8 cellular contexts compared by ENCODE assay signal in the genomic region with DNA sequence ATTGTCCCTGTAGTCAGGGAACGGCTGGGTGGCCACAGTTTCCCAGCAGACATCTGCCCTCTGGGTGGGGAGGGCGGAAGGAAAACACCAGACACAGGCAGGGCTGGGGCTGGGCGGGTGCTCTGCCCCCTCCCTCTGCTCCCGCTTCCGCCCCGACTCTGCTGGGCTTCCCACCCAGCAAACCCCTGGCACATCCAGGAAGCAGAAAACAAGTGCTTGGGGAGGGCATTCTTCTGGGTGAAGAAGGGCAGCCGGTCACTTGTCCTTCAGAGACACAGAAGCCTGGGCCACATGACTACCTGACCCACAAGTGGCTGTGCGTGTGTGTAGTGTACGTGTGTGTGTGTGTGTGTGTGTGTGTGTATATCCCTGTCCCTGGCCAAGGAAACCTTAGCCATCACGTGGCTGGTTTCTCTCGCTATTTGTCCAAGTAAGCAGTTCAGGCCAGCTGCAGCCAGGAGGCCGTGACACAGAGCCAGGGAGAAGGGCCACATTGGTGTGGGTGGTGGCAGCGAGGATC.
DNase-seq lines count a peak whose midpoint lies in the region; ATAC-seq and TF ChIP-seq lines count a peak whose summit lies in the region.

No MANE protein-coding gene starts in this region.

- peaks cover 35% of the 10 kb centered on the region for H3K4me1 Mint-ChIP-seq in activated CD8-positive, alpha-beta memory T cell treated with anti-CD3 and anti-CD28 coated beads, Interleukin-2, amount 10 ng/mL, durations not matched to agents 7 days and 5 days
- peaks cover 49 to 90% (median 73%) of the 10 kb centered on the region in 7 donors for H3K4me1 Mint-ChIP-seq in naive thymus-derived CD4-positive, alpha-beta T cell

- no peaks in the 10 kb centered on the region for H3K27me3 Mint-ChIP-seq in activated CD8-positive, alpha-beta memory T cell treated with anti-CD3 and anti-CD28 coated beads, Interleukin-2, amount 10 ng/mL, durations not matched to agents 7 days and 5 days
- no peaks in the 10 kb centered on the region for H3K27me3 Mint-ChIP-seq in naive thymus-derived CD4-positive, alpha-beta T cell

- TF ChIP-seq CTCF in upper lobe of right lung (IDR thresholded peaks at IDR 0.05) = peak; percentile 22

- no peaks in the 10 kb centered on the region for H3K9me3 ChIP-seq in effector memory CD4-positive, alpha-beta T cell (ENCODE audit: control insufficient read depth, low read length)
- H3K9me3 ChIP-seq in naive thymus-derived CD4-positive, alpha-beta T cell (ENCODE audit: control insufficient read depth in 2 of 3, low read length in 3 of 3) = no peaks in the 10 kb centered on the region
- H3K9me3 ChIP-seq in upper lobe of right lung = no peaks in the 10 kb centered on the region

- H3K27me3 ChIP-seq in effector memory CD4-positive, alpha-beta T cell (replicated peaks; ENCODE audit: control insufficient read depth, insufficient read depth, low read length, poor library complexity, severe bottlenecking) = no peaks in the 10 kb centered on the region
- no peaks in the 10 kb centered on the region for H3K27me3 ChIP-seq in naive thymus-derived CD4-positive, alpha-beta T cell (ENCODE audit: control insufficient read depth in 2 of 2, insufficient read depth in 2 of 2, low read length in 2 of 2)
- H3K27me3 ChIP-seq in upper lobe of right lung = no peaks in the 10 kb centered on the region

- ATAC-seq in activated CD8-positive, alpha-beta memory T cell treated with anti-CD3 and anti-CD28 coated beads, Interleukin-2, amount 10 ng/mL, durations not matched to agents 7 days and 5 days = no peak
- ATAC-seq in naive thymus-derived CD4-positive, alpha-beta T cell = peak; percentile 20
- peak; percentile 61 for ATAC-seq in upper lobe of right lung
- ATAC-seq in HG02623 (IDR thresholded peaks at IDR 0.05; ENCODE audit: unreplicated experiment) = no peak

- H3K27ac Mint-ChIP-seq in activated CD8-positive, alpha-beta memory T cell treated with anti-CD3 and anti-CD28 coated beads, Interleukin-2, amount 10 ng/mL, durations not matched to agents 7 days and 5 days = peak overlapping the region; percentile 65
- peak overlapping the region; percentile 68 to 93 (median 83) for H3K27ac Mint-ChIP-seq in naive thymus-derived CD4-positive, alpha-beta T cell

- DNase-seq in activated CD8-positive, alpha-beta memory T cell treated with anti-CD3 and anti-CD28 coated beads, Interleukin-2, amount 10 ng/mL, durations not matched to agents 7 days and 5 days = no peak
- no peak for DNase-seq in activated CD8-positive, alpha-beta memory T cell treated with anti-CD3 and anti-CD28 coated beads, Interleukin-2, amount 50 U/mL, for 4 hours
- DNase-seq in effector memory CD4-positive, alpha-beta T cell = no peak
- DNase-seq in naive thymus-derived CD4-positive, alpha-beta T cell = peak in 6 of 9 donors; percentile 19 to 41 (median 32)
- DNase-seq in upper lobe of right lung = peak; percentile 85
- no peak for DNase-seq in amniotic stem cell (lab: John Stamatoyannopoulos, UW)
- no peak for DNase-seq in HK-2 (ENCODE audit: unreplicated experiment)

- peaks cover 63% of the 10 kb centered on the region for H3K4me1 ChIP-seq in effector memory CD4-positive, alpha-beta T cell (ENCODE audit: control insufficient read depth, insufficient read depth, low read length, poor library complexity, severe bottlenecking)
- H3K4me1 ChIP-seq in naive thymus-derived CD4-positive, alpha-beta T cell (ENCODE audit: control insufficient read depth in 2 of 2, insufficient read depth in 2 of 2, low read length in 2 of 2) = peaks cover 18 to 67% of the 10 kb centered on the region in 2 donors
- H3K4me1 ChIP-seq in upper lobe of right lung = peaks cover 91% of the 10 kb centered on the region

- no peaks in the 10 kb centered on the region for H3K9me3 Mint-ChIP-seq in activated CD8-positive, alpha-beta memory T cell treated with anti-CD3 and anti-CD28 coated beads, Interleukin-2, amount 10 ng/mL, durations not matched to agents 7 days and 5 days (ENCODE audit: low read depth)
- H3K9me3 Mint-ChIP-seq in naive thymus-derived CD4-positive, alpha-beta T cell = no peaks in the 10 kb centered on the region

- CTCF ChIA-PET in activated CD8-positive, alpha-beta memory T cell treated with anti-CD3 and anti-CD28 coated beads, Interleukin-2, amount 10 ng/mL, durations not matched to agents 7 days and 5 days (lab: Charles Lee) = no interaction called here
- CTCF ChIA-PET in naive thymus-derived CD4-positive, alpha-beta T cell (lab: Charles Lee) = no interaction called here

- no peaks in the 10 kb centered on the region for H3K36me3 Mint-ChIP-seq in activated CD8-positive, alpha-beta memory T cell treated with anti-CD3 and anti-CD28 coated beads, Interleukin-2, amount 10 ng/mL, durations not matched to agents 7 days and 5 days
- peaks cover 0 to 8% (median 7%) of the 10 kb centered on the region in 5 donors for H3K36me3 Mint-ChIP-seq in naive thymus-derived CD4-positive, alpha-beta T cell

- POLR2A ChIA-PET in naive thymus-derived CD4-positive, alpha-beta T cell (lab: Charles Lee) = no interaction called here

- intact Hi-C loops in naive thymus-derived CD4-positive, alpha-beta T cell (cut with micrococcal nuclease) = loop anchor here in 1 of 2 donors (5.0 kb wide), 1 partner anchor 79 kb away; the partner anchor contains the start of gene ZMIZ1
- intact Hi-C loops in upper lobe of right lung (cut with DNase I) = no loop called here

- H3K36me3 ChIP-seq in effector memory CD4-positive, alpha-beta T cell (ENCODE audit: control insufficient read depth, insufficient read depth, low read length) = no peaks in the 10 kb centered on the region
- no peaks in the 10 kb centered on the region for H3K36me3 ChIP-seq in naive thymus-derived CD4-positive, alpha-beta T cell (ENCODE audit: control insufficient read depth in 2 of 3, insufficient read depth in 3 of 3, low read length in 3 of 3)
- no peaks in the 10 kb centered on the region for H3K36me3 ChIP-seq in upper lobe of right lung

- no peak overlapping the region for H3K4me3 ChIP-seq in effector memory CD4-positive, alpha-beta T cell (ENCODE audit: insufficient read depth, low read depth, low read length, poor library complexity, severe bottlenecking)
- H3K4me3 ChIP-seq in naive thymus-derived CD4-positive, alpha-beta T cell (ENCODE audit: low read length) = no peak overlapping the region
- no peak overlapping the region for H3K4me3 ChIP-seq in upper lobe of right lung

- H3K27ac ChIP-seq in effector memory CD4-positive, alpha-beta T cell (ENCODE audit: insufficient read depth, low read length, poor library complexity, severe bottlenecking) = peak overlapping the region; percentile 44
- H3K27ac ChIP-seq in naive thymus-derived CD4-positive, alpha-beta T cell (ENCODE audit: low read depth, low read length) = peak overlapping the region; percentile 47
- peak overlapping the region; percentile 92 for H3K27ac ChIP-seq in upper lobe of right lung

- H3K4me3 Mint-ChIP-seq in activated CD8-positive, alpha-beta memory T cell treated with anti-CD3 and anti-CD28 coated beads, Interleukin-2, amount 10 ng/mL, durations not matched to agents 7 days and 5 days = no peak overlapping the region
- H3K4me3 Mint-ChIP-seq in naive thymus-derived CD4-positive, alpha-beta T cell = peak overlapping the region in 9 of 10 donors; percentile 40 to 79 (median 55)

Comparison
In these comparisons a context has a peak if more than half of its experiments do, and no peak if none do; other contexts are left out.
1. ATAC-seq: peak in naive thymus-derived CD4-positive, alpha-beta T cell (single experiment) and upper lobe of right lung (single experiment); none in activated CD8-positive, alpha-beta memory T cell treated with anti-CD3 and anti-CD28 coated beads, Interleukin-2, amount 10 ng/mL, durations not matched to agents 7 days and 5 days (single experiment) and HG02623 (single experiment).
2. DNase-seq: peak in naive thymus-derived CD4-positive, alpha-beta T cell (6 of 9) and upper lobe of right lung (single experiment); none in activated CD8-positive, alpha-beta memory T cell treated with anti-CD3 and anti-CD28 coated beads, Interleukin-2, amount 10 ng/mL, durations not matched to agents 7 days and 5 days (single experiment), activated CD8-positive, alpha-beta memory T cell treated with anti-CD3 and anti-CD28 coated beads, Interleukin-2, amount 50 U/mL, for 4 hours (single experiment), effector memory CD4-positive, alpha-beta T cell (0 of 3), amniotic stem cell (single experiment) and HK-2 (single experiment).
3. Peak in every context shown above with its lines, with median percentiles within 50 percentile points of each other: H3K27ac ChIP-seq.